8 cellular contexts compared by ENCODE assay signal in the genomic region with DNA sequence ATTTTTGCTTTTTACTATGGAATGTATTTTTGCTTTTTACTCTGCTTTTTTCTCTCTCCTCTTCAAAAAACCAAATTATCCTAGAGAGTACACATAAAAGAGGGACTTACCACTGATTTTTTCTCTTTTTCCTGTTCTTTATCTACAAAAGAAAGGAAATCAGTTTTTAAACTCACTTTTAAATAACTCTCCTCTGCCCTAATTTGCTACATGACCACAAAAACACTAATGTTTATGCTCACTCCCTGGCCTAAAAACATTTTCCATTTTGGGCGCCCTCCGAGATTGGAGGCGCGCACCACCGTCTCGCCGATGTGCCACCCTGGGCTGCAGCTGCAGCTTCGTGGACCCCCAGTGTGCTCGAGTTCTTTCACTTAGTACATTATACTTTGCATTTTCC. TPM values are rescaled to one million over a fixed set of nuclear protein-coding genes. Genes with fewer than 3 reads are reported as not detected.
DNase-seq lines count a peak whose midpoint lies in the region; ATAC-seq and TF ChIP-seq lines count a peak whose summit lies in the region.

No MANE protein-coding gene starts in this region.

- CTCF ChIA-PET in CD4-positive, alpha-beta memory T cell (lab: Charles Lee; ENCODE audit: partially characterized antibody): interaction anchor here (1.2 to 6.1 kb wide), 5 partner anchors 9 to 41 kb away, joined by 3 to 72 read pairs (median 5); no protein-coding TSS in a partner anchor

- H3K27ac ChIP-seq in CD4-positive, alpha-beta memory T cell (ENCODE audit: low read depth, low read length): peak overlapping the region; percentile 77
- H3K27ac ChIP-seq in RWPE2 (ENCODE audit: poor library complexity, severe bottlenecking) (peak overlapping the region; percentile 68), esophagus muscularis mucosa (replicated peaks in 1 of 4) (peak overlapping the region; percentile 95 to 99 (median 97)), parathyroid adenoma (peak overlapping the region; percentile 83)

- H3K4me2 ChIP-seq in parathyroid adenoma (ENCODE audit: low read length): peak overlapping the region; percentile 97

- TF ChIP-seq CTCF in RWPE2 (IDR thresholded peaks at IDR 0.05; ENCODE audit: poor library complexity, severe bottlenecking) (no peak), esophagus muscularis mucosa (IDR thresholded peaks at IDR 0.05) (no peak), parathyroid adenoma (IDR thresholded peaks at IDR 0.05) (no peak)

- no peaks in the 10 kb centered on the region for H3K9me3 ChIP-seq in CD4-positive, alpha-beta memory T cell (ENCODE audit: control insufficient read depth in 1 of 2, low read length in 2 of 2)
- H3K9me3 ChIP-seq in RWPE2 (ENCODE audit: severe bottlenecking): no peaks in the 10 kb centered on the region
- no peaks in the 10 kb centered on the region for H3K9me3 ChIP-seq in esophagus muscularis mucosa
- H3K9me3 ChIP-seq in parathyroid adenoma (ENCODE audit: control insufficient read depth, low read length): no peaks in the 10 kb centered on the region

- peak overlapping the region; percentile 63 to 70 for H3K4me3 ChIP-seq in CD4-positive, alpha-beta memory T cell (ENCODE audit: low read length in 2 of 2)
- H3K4me3 ChIP-seq in RWPE2 (ENCODE audit: severe bottlenecking): peak overlapping the region; percentile 97
- H3K4me3 ChIP-seq in esophagus muscularis mucosa: peak overlapping the region; percentile 81 to 89 (median 86)
- H3K4me3 ChIP-seq in parathyroid adenoma (ENCODE audit: low read depth, low read length): peak overlapping the region; percentile 78

- H3K27ac Mint-ChIP-seq in CD4-positive, alpha-beta memory T cell: peak overlapping the region; percentile 86 to 97 (median 90)

- no peak for TF ChIP-seq POLR2A in esophagus muscularis mucosa (IDR thresholded peaks at IDR 0.05; ENCODE audit: low read depth)

- H3K4me3 Mint-ChIP-seq in CD4-positive, alpha-beta memory T cell: peak overlapping the region; percentile 71 to 84 (median 80)

- H3K79me2 ChIP-seq in parathyroid adenoma: peaks cover 6% of the 10 kb centered on the region

- peaks cover 57% of the 10 kb centered on the region for H3K4me1 ChIP-seq in CD4-positive, alpha-beta memory T cell (ENCODE audit: insufficient read depth, low read length)
- H3K4me1 ChIP-seq in RWPE2 (ENCODE audit: insufficient read depth, poor library complexity, severe bottlenecking) (peaks cover 24% of the 10 kb centered on the region), esophagus muscularis mucosa (peaks cover 37 to 63% (median 53%) of the 10 kb centered on the region in 4 donors), parathyroid adenoma (peaks cover 15% of the 10 kb centered on the region)

- no peaks in the 10 kb centered on the region for H3K27me3 Mint-ChIP-seq in CD4-positive, alpha-beta memory T cell

- no peak for TF ChIP-seq EP300 in esophagus muscularis mucosa (IDR thresholded peaks at IDR 0.05)

- peak in 3 of 5 donors; percentile 9 to 33 (median 20) for DNase-seq in CD4-positive, alpha-beta memory T cell
- no peak for DNase-seq in RWPE2 (ENCODE audit: low spot score)
- DNase-seq in esophagus muscularis mucosa (ENCODE audit: extremely low spot score): no peak
- DNase-seq in NCI-H1436 treated with DMSO at 0.1 percent for 48 hours (lab: John Stamatoyannopoulos, UW): no peak
- DNase-seq in NCI-H524 treated with DMSO at 0.1 percent for 48 hours (lab: John Stamatoyannopoulos, UW): no peak
- no peak for DNase-seq in activated CD4-positive, CD25-positive, alpha-beta regulatory T cell treated with anti-CD3 and anti-CD28 coated beads, Interleukin-2, amount 50 U/mL, for 72 hours

- no peaks in the 10 kb centered on the region for H3K27me3 ChIP-seq in CD4-positive, alpha-beta memory T cell (ENCODE audit: insufficient read depth, low read length)
- no peaks in the 10 kb centered on the region for H3K27me3 ChIP-seq in RWPE2 (ENCODE audit: insufficient read depth, poor library complexity, severe bottlenecking)
- no peaks in the 10 kb centered on the region for H3K27me3 ChIP-seq in esophagus muscularis mucosa
- no peaks in the 10 kb centered on the region for H3K27me3 ChIP-seq in parathyroid adenoma (ENCODE audit: control insufficient read depth, insufficient read depth, low read length)

- 40% methylated on average over 9 of the region's 9 CpGs for WGBS in esophagus muscularis mucosa

- peaks cover 0 to 18% of the 10 kb centered on the region in 2 donors for H3K36me3 Mint-ChIP-seq in CD4-positive, alpha-beta memory T cell

- peak overlapping the region; percentile 64 for H3K9ac ChIP-seq in parathyroid adenoma

- POLR2A ChIA-PET in CD4-positive, alpha-beta memory T cell (lab: Charles Lee; ENCODE audit: partially characterized antibody): interaction anchor here (0.7 to 19.4 kb wide), 9 partner anchors 12 to 202 kb away, joined by 3 to 440 read pairs (median 8); partner anchors contain the start of genes CMTM3 and DYNC1LI2

- ATAC-seq in RWPE2 (ENCODE audit: low read depth) (no peak), HG03442 (IDR thresholded peaks at IDR 0.05; ENCODE audit: unreplicated experiment) (no peak)

- intact Hi-C loops in CD4-positive, alpha-beta memory T cell (cut with micrococcal nuclease): no loop called here
- intact Hi-C loops in esophagus muscularis mucosa (cut with DNase I): no loop called here

- peaks cover 38 to 62% (median 50%) of the 10 kb centered on the region in 4 donors for H3K4me1 Mint-ChIP-seq in CD4-positive, alpha-beta memory T cell

- H3K9me3 Mint-ChIP-seq in CD4-positive, alpha-beta memory T cell: peaks cover 0 to 2% (median 0%) of the 10 kb centered on the region in 8 donors

- peak overlapping the region; percentile 93 for H2AFZ ChIP-seq in parathyroid adenoma

- no peaks in the 10 kb centered on the region for H3K36me3 ChIP-seq in CD4-positive, alpha-beta memory T cell (ENCODE audit: insufficient read depth, low read length)
- peaks cover 14% of the 10 kb centered on the region for H3K36me3 ChIP-seq in RWPE2 (ENCODE audit: low read depth)
- H3K36me3 ChIP-seq in esophagus muscularis mucosa: peaks cover 0 to 34% (median 29%) of the 10 kb centered on the region in 4 donors
- H3K36me3 ChIP-seq in parathyroid adenoma (ENCODE audit: control insufficient read depth, insufficient read depth, low read length): no peaks in the 10 kb centered on the region

RNA-seq across cellular contexts. Expression of gene TK2, which starts 1.1 kb away (rescaled TPM):
- total RNA-seq in CD4-positive, alpha-beta memory T cell: 10 to 100 TPM in 1 of 2 experiments, 1 to 10 TPM in 1; 9.0 to 10.2 TPM
- polyA plus RNA-seq in CD4-positive, alpha-beta memory T cell: 1 to 10 TPM; 3.9 to 5.9 TPM
- total RNA-seq in esophagus muscularis mucosa: 10 to 100 TPM; 26.3 to 35.2 (median 30.0) TPM

RNA-seq across cellular contexts. Expression of gene CKLF, which starts 3.5 kb away (rescaled TPM):
- 10 to 100 TPM; 71.0 to 76.6 TPM for total RNA-seq in CD4-positive, alpha-beta memory T cell
- polyA plus RNA-seq in CD4-positive, alpha-beta memory T cell: 100 to 1,000 TPM; 154 to 173 TPM
- 10 to 100 TPM; 18.1 to 28.2 (median 24.2) TPM for total RNA-seq in esophagus muscularis mucosa

RNA-seq across cellular contexts. Expression of gene CMTM1, which starts 17.4 kb away (rescaled TPM):
- total RNA-seq in CD4-positive, alpha-beta memory T cell: 10 to 100 TPM; 12.2 to 13.4 TPM
- 1 to 10 TPM in 1 of 2 donors, under 1 TPM in 1; 0.80 to 1.6 TPM for polyA plus RNA-seq in CD4-positive, alpha-beta memory T cell
- 1 to 10 TPM in 3 of 4 donors, not detected in 1; 1.4 to 2.0 (median 1.7) TPM for total RNA-seq in esophagus muscularis mucosa

RNA-seq across cellular contexts. Expression of gene CMTM2, which starts 30.4 kb away (rescaled TPM):
- total RNA-seq in CD4-positive, alpha-beta memory T cell: under 1 TPM; 0.72 to 0.79 TPM
- polyA plus RNA-seq in CD4-positive, alpha-beta memory T cell: not detected
- total RNA-seq in esophagus muscularis mucosa: 1 to 10 TPM in 1 of 4 donors, not detected in 3; 1.8 TPM

RNA-seq across cellular contexts. Expression of gene CMTM3, which starts 55.6 kb away (rescaled TPM):
- total RNA-seq in CD4-positive, alpha-beta memory T cell: 10 to 100 TPM; 74.2 to 74.3 TPM
- 100 to 1,000 TPM in 1 of 2 donors, 10 to 100 TPM in 1; 98.8 to 105 TPM for polyA plus RNA-seq in CD4-positive, alpha-beta memory T cell
- 10 to 100 TPM; 13.7 to 24.5 (median 17.3) TPM for total RNA-seq in esophagus muscularis mucosa

Comparison
In these comparisons a context has a peak if more than half of its experiments do, and no peak if none do; other contexts are left out.
1. DNase-seq: peak in CD4-positive, alpha-beta memory T cell (3 of 5); none in RWPE2 (single experiment), esophagus muscularis mucosa (single experiment), NCI-H1436 treated with DMSO at 0.1 percent for 48 hours (single experiment), NCI-H524 treated with DMSO at 0.1 percent for 48 hours (single experiment) and activated CD4-positive, CD25-positive, alpha-beta regulatory T cell treated with anti-CD3 and anti-CD28 coated beads, Interleukin-2, amount 50 U/mL, for 72 hours (single experiment).
2. RNA of gene CMTM1, which starts 17.4 kb away (total RNA-seq): 12.2 to 13.4 TPM in CD4-positive, alpha-beta memory T cell; 1.4 to 2.0 TPM in esophagus muscularis mucosa; every median in the first group is over 4 times any median in the second.
3. Peak in every context shown above with its lines, with median percentiles within 50 percentile points of each other: H3K27ac ChIP-seq and H3K4me3 ChIP-seq.